ENCODE assay signal across 11 cellular contexts in genomic region chr11:64764753-64765152, GRCh38. TPM values are rescaled to one million over a fixed set of nuclear protein-coding genes. Genes with fewer than 3 reads are reported as not detected.
DNase-seq lines count a peak whose midpoint lies in the region; ATAC-seq and TF ChIP-seq lines count a peak whose summit lies in the region.
"Had no signal": no experiment of that assay in that cellular context is flagged by ENCODE, and none has a peak within 500 bp of the region (broad histone marks: within the 10 kb centered on the region; RNA-seq: fewer than 3 reads in every experiment).

No MANE protein-coding gene starts in this region.

- TF ChIP-seq POLR2A in esophagus muscularis mucosa (IDR thresholded peaks at IDR 0.05; ENCODE audit: low read depth) (no peak), spleen (IDR thresholded peaks at IDR 0.05) (no peak), erythroblast (IDR thresholded peaks at IDR 0.05; ENCODE audit: low read length) (no peak)

- TF ChIP-seq EP300 in esophagus muscularis mucosa (IDR thresholded peaks at IDR 0.05) = no peak

- H3K36me3 ChIP-seq in esophagus muscularis mucosa (peaks cover 53 to 78% (median 73%) of the 10 kb centered on the region in 4 donors), spleen (peaks cover 2 to 99% (median 71%) of the 10 kb centered on the region in 6 donors)

- peaks cover 94% of the 10 kb centered on the region for H3K4me1 Mint-ChIP-seq in activated CD4-positive, alpha-beta T cell treated with anti-CD3 and anti-CD28 coated beads, Interleukin-2, amount 10 ng/mL, durations not matched to agents 7 days and 5 days
- peaks cover 93 to 96% (median 94%) of the 10 kb centered on the region in 3 donors for H3K4me1 Mint-ChIP-seq in T-cell

- CTCF ChIA-PET in activated CD4-positive, alpha-beta T cell treated with anti-CD3 and anti-CD28 coated beads, Interleukin-2, amount 10 ng/mL, durations not matched to agents 7 days and 5 days (lab: Charles Lee) = interaction anchor here (1.2 to 5.7 kb wide), 5 partner anchors 9 to 94 kb away, joined by 3 to 51 read pairs (median 7); partner anchors contain the start of genes RASGRP2 and SF1
- CTCF ChIA-PET in T-cell (lab: Charles Lee) = interaction anchor here (0.6 to 1.8 kb wide), 7 partner anchors 7 to 1842 kb away, joined by 3 to 9 read pairs (median 5); partner anchors contain the start of genes RASGRP2 (in 1 of the 2) and SF1 (in 1 of the 2)

- WGBS in esophagus muscularis mucosa = 73% methylated on average over 8 of the region's 8 CpGs
- 75 to 84% (median 75%) methylated on average over 7 to 8 of the region's 8 CpGs for WGBS in spleen, 5 donors

- H3K4me3 ChIP-seq in esophagus muscularis mucosa (no peak overlapping the region), spleen (peak overlapping the region in 1 of 8 donors; percentile 28)

- H3K27me3 ChIP-seq in esophagus muscularis mucosa (no peaks in the 10 kb centered on the region), spleen (replicated peaks in 1 of 7) (no peaks in the 10 kb centered on the region)

- H3K27ac Mint-ChIP-seq in activated CD4-positive, alpha-beta T cell treated with anti-CD3 and anti-CD28 coated beads, Interleukin-2, amount 10 ng/mL, durations not matched to agents 7 days and 5 days = peak overlapping the region; percentile 94
- H3K27ac Mint-ChIP-seq in T-cell = peak overlapping the region; percentile 88 to 97

- POLR2A ChIA-PET in activated CD4-positive, alpha-beta T cell treated with anti-CD3 and anti-CD28 coated beads, Interleukin-2, amount 10 ng/mL, durations not matched to agents 7 days and 5 days (lab: Charles Lee) = interaction anchor here (0.7 kb wide), 1 partner anchor 503 kb away, joined by 3 read pairs; no protein-coding TSS in a partner anchor
- POLR2A ChIA-PET in T-cell (lab: Charles Lee) = interaction anchor here (1.5 to 3.0 kb wide), 3 partner anchors 8 to 18 kb away, joined by 12 to 17 read pairs (median 15); partner anchors contain the start of gene SF1 (in 1 of the 2)

- H3K36me3 Mint-ChIP-seq in activated CD4-positive, alpha-beta T cell treated with anti-CD3 and anti-CD28 coated beads, Interleukin-2, amount 10 ng/mL, durations not matched to agents 7 days and 5 days (ENCODE audit: low read depth) = peaks cover 85% of the 10 kb centered on the region
- H3K36me3 Mint-ChIP-seq in T-cell = peaks cover 61% of the 10 kb centered on the region

- H3K27ac ChIP-seq in esophagus muscularis mucosa (replicated peaks in 1 of 4) (peak overlapping the region; percentile 85 to 92 (median 87)), spleen (peak overlapping the region; percentile 63 to 91 (median 81))

- no peak for DNase-seq in activated CD4-positive, alpha-beta T cell treated with anti-CD3 and anti-CD28 coated beads, Interleukin-2, amount 10 ng/mL, durations not matched to agents 7 days and 5 days
- no peak for DNase-seq in activated CD4-positive, alpha-beta T cell treated with anti-CD3 and anti-CD28 coated beads, Interleukin-2, amount 50 U/mL, for 48 hours
- DNase-seq in T-cell (no peak), esophagus muscularis mucosa (ENCODE audit: extremely low spot score) (no peak), spleen (peak; percentile 64), erythroblast (lab: John Stamatoyannopoulos, UW) (no peak), NCI-H2029 treated with DMSO at 0.1 percent for 48 hours (lab: John Stamatoyannopoulos, UW) (no peak)
- DNase-seq: Kasumi-1, NCI-H524 treated with DMSO at 0.1 percent for 48 hours had no signal

- H3K4me3 Mint-ChIP-seq in activated CD4-positive, alpha-beta T cell treated with anti-CD3 and anti-CD28 coated beads, Interleukin-2, amount 10 ng/mL, durations not matched to agents 7 days and 5 days = peak overlapping the region; percentile 76
- H3K4me3 Mint-ChIP-seq in T-cell = peak overlapping the region; percentile 70 to 86 (median 76)

- intact Hi-C loops in esophagus muscularis mucosa (cut with DNase I) = no loop called here
- intact Hi-C loops in spleen (cut with DNase I; ENCODE audit: low total_unique reads) = no loop called here

- no peaks in the 10 kb centered on the region for H3K9me3 Mint-ChIP-seq in activated CD4-positive, alpha-beta T cell treated with anti-CD3 and anti-CD28 coated beads, Interleukin-2, amount 10 ng/mL, durations not matched to agents 7 days and 5 days
- no peaks in the 10 kb centered on the region for H3K9me3 Mint-ChIP-seq in T-cell

- H3K9me3 ChIP-seq in esophagus muscularis mucosa = no peaks in the 10 kb centered on the region
- no peaks in the 10 kb centered on the region for H3K9me3 ChIP-seq in spleen

- no peak for ATAC-seq in T-cell (replicated peaks in 1 of 4)
- ATAC-seq in HG03442 (IDR thresholded peaks at IDR 0.05; ENCODE audit: unreplicated experiment) = no peak
- ATAC-seq: esophagus mucosa had no signal

- H3K4me1 ChIP-seq in esophagus muscularis mucosa = peaks cover 64 to 89% (median 85%) of the 10 kb centered on the region in 4 donors
- H3K4me1 ChIP-seq in spleen = peaks cover 71 to 100% (median 94%) of the 10 kb centered on the region in 6 donors

- no peaks in the 10 kb centered on the region for H3K27me3 Mint-ChIP-seq in activated CD4-positive, alpha-beta T cell treated with anti-CD3 and anti-CD28 coated beads, Interleukin-2, amount 10 ng/mL, durations not matched to agents 7 days and 5 days
- no peaks in the 10 kb centered on the region for H3K27me3 Mint-ChIP-seq in T-cell

- TF ChIP-seq CTCF in esophagus muscularis mucosa (IDR thresholded peaks at IDR 0.05) = no peak
- TF ChIP-seq CTCF in spleen (IDR thresholded peaks at IDR 0.05 in 8 of 11, conservative IDR thresholded peaks at IDR 0.05 in 3 of 11) = no peak

RNA-seq across cellular contexts. Expression of gene PYGM, which starts 5.0 kb away (rescaled TPM):
- total RNA-seq in activated CD4-positive, alpha-beta T cell treated with anti-CD3 and anti-CD28 coated beads, Interleukin-2, amount 10 ng/mL, durations not matched to agents 7 days and 5 days = 1 to 10 TPM; 3.9 to 4.3 TPM
- 10 to 100 TPM in 1 of 5 donors, 1 to 10 TPM in 4; 7.4 to 34.7 (median 8.5) TPM for total RNA-seq in T-cell
- 10 to 100 TPM; 18.4 to 57.2 (median 26.3) TPM for total RNA-seq in esophagus muscularis mucosa
- 1 to 10 TPM; 2.7 to 7.2 (median 5.1) TPM for total RNA-seq in spleen
- 1 to 10 TPM; 1.7 to 2.4 (median 2.1) TPM for polyA plus RNA-seq in spleen

RNA-seq across cellular contexts. Expression of gene SF1, which starts 13.6 kb away (rescaled TPM):
- 100 to 1,000 TPM; 435 to 456 TPM for total RNA-seq in activated CD4-positive, alpha-beta T cell treated with anti-CD3 and anti-CD28 coated beads, Interleukin-2, amount 10 ng/mL, durations not matched to agents 7 days and 5 days
- total RNA-seq in T-cell = 1,000 to 10,000 TPM in 2 of 5 donors, 100 to 1,000 TPM in 3; 670 to 1,510 (median 732) TPM
- 100 to 1,000 TPM; 199 to 285 (median 234) TPM for total RNA-seq in esophagus muscularis mucosa
- 100 to 1,000 TPM; 359 to 585 (median 458) TPM for total RNA-seq in spleen
- 100 to 1,000 TPM in 2 of 3 donors, 10 to 100 TPM in 1; 54.2 to 140 (median 121) TPM for polyA plus RNA-seq in spleen

RNA-seq across cellular contexts. Expression of gene RASGRP2, which starts 20.8 kb away (rescaled TPM):
- 100 to 1,000 TPM; 293 to 300 TPM for total RNA-seq in activated CD4-positive, alpha-beta T cell treated with anti-CD3 and anti-CD28 coated beads, Interleukin-2, amount 10 ng/mL, durations not matched to agents 7 days and 5 days
- total RNA-seq in T-cell (100 to 1,000 TPM; 574 to 767 (median 656) TPM), esophagus muscularis mucosa (10 to 100 TPM; 32.8 to 72.8 (median 34.9) TPM), spleen (100 to 1,000 TPM; 148 to 242 (median 206) TPM)
- 100 to 1,000 TPM; 216 to 283 (median 252) TPM for polyA plus RNA-seq in spleen

RNA-seq across cellular contexts. Expression of gene MAP4K2, which starts 38.3 kb away (rescaled TPM):
- 10 to 100 TPM; 86.6 to 91.2 TPM for total RNA-seq in activated CD4-positive, alpha-beta T cell treated with anti-CD3 and anti-CD28 coated beads, Interleukin-2, amount 10 ng/mL, durations not matched to agents 7 days and 5 days
- total RNA-seq in T-cell (100 to 1,000 TPM in 3 of 5 donors, 10 to 100 TPM in 2; 80.9 to 131 (median 102) TPM), esophagus muscularis mucosa (10 to 100 TPM; 11.1 to 25.0 (median 17.1) TPM), spleen (100 to 1,000 TPM in 1 of 7 donors, 10 to 100 TPM in 6; 41.5 to 106 (median 57.4) TPM)
- polyA plus RNA-seq in spleen = 10 to 100 TPM; 40.8 to 70.8 (median 63.8) TPM

RNA-seq across cellular contexts. Expression of gene NRXN2, which starts 41.8 kb away (rescaled TPM):
- under 1 TPM; 0.07 to 0.15 TPM for total RNA-seq in activated CD4-positive, alpha-beta T cell treated with anti-CD3 and anti-CD28 coated beads, Interleukin-2, amount 10 ng/mL, durations not matched to agents 7 days and 5 days
- total RNA-seq in T-cell (under 1 TPM in 3 of 5 donors, not detected in 2; 0.43 to 0.70 (median 0.47) TPM), esophagus muscularis mucosa (10 to 100 TPM in 1 of 4 donors, 1 to 10 TPM in 3; 2.1 to 12.9 (median 4.3) TPM), spleen (10 to 100 TPM in 1 of 7 donors, 1 to 10 TPM in 6; 2.2 to 12.9 (median 3.3) TPM)
- 1 to 10 TPM in 1 of 3 donors, under 1 TPM in 2; 0.59 to 1.4 (median 0.61) TPM for polyA plus RNA-seq in spleen
